ENCODE assay signal across 11 cellular contexts in genomic region chr14:99247091-99247729, GRCh38. TPM values are rescaled to one million over a fixed set of nuclear protein-coding genes. Genes with fewer than 3 reads are reported as not detected.
DNase-seq lines count a peak whose midpoint lies in the region; ATAC-seq, FAIRE-seq and TF ChIP-seq lines count a peak whose summit lies in the region.
"Had no signal": no experiment of that assay in that cellular context is flagged by ENCODE, and none has a peak within 500 bp of the region (broad histone marks: within the 10 kb centered on the region; RNA-seq: fewer than 3 reads in every experiment).

No MANE protein-coding gene starts in this region.

- no peak overlapping the region for H3K4ac ChIP-seq in mesenchymal stem cell (ENCODE audit: low read depth in 1 of 2, low read length in 2 of 2)

- no peak overlapping the region for H3K9ac ChIP-seq in mesenchymal stem cell (ENCODE audit: low read length)

- H3K9me3 Mint-ChIP-seq in activated T-cell treated with anti-CD3 and anti-CD28 coated beads, Interleukin-2, amount 50 U/mL, for 24 hours, result no peaks in the 10 kb centered on the region
- H3K9me3 Mint-ChIP-seq in activated naive CD8-positive, alpha-beta T cell treated with anti-CD3 and anti-CD28 coated beads for 36 hours, result no peaks in the 10 kb centered on the region
- no peaks in the 10 kb centered on the region for H3K9me3 Mint-ChIP-seq in immature natural killer cell

- H3K4me3 Mint-ChIP-seq in activated T-cell treated with anti-CD3 and anti-CD28 coated beads, Interleukin-2, amount 50 U/mL, for 24 hours, result peak overlapping the region; percentile 82
- H3K4me3 Mint-ChIP-seq in activated naive CD8-positive, alpha-beta T cell treated with anti-CD3 and anti-CD28 coated beads for 36 hours, result peak overlapping the region; percentile 86
- H3K4me3 Mint-ChIP-seq in immature natural killer cell, result peak overlapping the region; percentile 74 to 84 (median 79)

- H3K18ac ChIP-seq in mesenchymal stem cell (ENCODE audit: low read depth in 1 of 2, low read length in 2 of 2), result no peak overlapping the region

- H3K36me3 ChIP-seq in thoracic aorta (no peaks in the 10 kb centered on the region), mesenchymal stem cell (ENCODE audit: control insufficient read depth in 1 of 2, insufficient read depth in 2 of 2, low read depth in 1 of 2, low read length in 2 of 2) (no peaks in the 10 kb centered on the region)
- H3K36me3 ChIP-seq: gastroesophageal sphincter had no signal

- H2AK5ac ChIP-seq in mesenchymal stem cell (ENCODE audit: low read length, severe bottlenecking), result no peak overlapping the region

- H2BK15ac ChIP-seq in mesenchymal stem cell (ENCODE audit: low read depth, poor library complexity, severe bottlenecking), result no peak overlapping the region

- no peaks in the 10 kb centered on the region for H3K79me1 ChIP-seq in mesenchymal stem cell (replicated peaks; ENCODE audit: low read length, poor library complexity, severe bottlenecking)

- H3K36me3 Mint-ChIP-seq in activated T-cell treated with anti-CD3 and anti-CD28 coated beads, Interleukin-2, amount 50 U/mL, for 24 hours (ENCODE audit: low read depth), result peaks cover 74% of the 10 kb centered on the region
- H3K36me3 Mint-ChIP-seq in activated naive CD8-positive, alpha-beta T cell treated with anti-CD3 and anti-CD28 coated beads for 36 hours, result peaks cover 26% of the 10 kb centered on the region
- peaks cover 0 to 2% (median 0%) of the 10 kb centered on the region in 3 donors for H3K36me3 Mint-ChIP-seq in immature natural killer cell

- H2BK5ac ChIP-seq in mesenchymal stem cell (ENCODE audit: low read depth, low read length, poor library complexity, severe bottlenecking), result no peak overlapping the region

- no peak for TF ChIP-seq CTCF in thoracic aorta (IDR thresholded peaks at IDR 0.05)

- H3K23ac ChIP-seq in mesenchymal stem cell (ENCODE audit: low read length in 2 of 2), result no peak overlapping the region

- H3K9me3 ChIP-seq in thoracic aorta (no peaks in the 10 kb centered on the region), mesenchymal stem cell (ENCODE audit: control insufficient read depth, low read length) (no peaks in the 10 kb centered on the region)
- H3K9me3 ChIP-seq: gastroesophageal sphincter had no signal

- H3K4me1 ChIP-seq in thoracic aorta (ENCODE audit: control insufficient read depth in 1 of 2, low read depth in 2 of 2) (peaks cover 4 to 15% of the 10 kb centered on the region in 2 donors), mesenchymal stem cell (ENCODE audit: control insufficient read depth, insufficient read depth, low read depth, low read length) (peaks cover 3% of the 10 kb centered on the region)

- H2BK120ac ChIP-seq in mesenchymal stem cell (ENCODE audit: low read depth, low read length), result no peak overlapping the region

- no peak for ATAC-seq in thoracic aorta (ENCODE audit: insufficient number of reproducible peaks, low FRiP score, low read depth)
- ATAC-seq in HG02678 (IDR thresholded peaks at IDR 0.05; ENCODE audit: unreplicated experiment), result no peak
- ATAC-seq: gastroesophageal sphincter had no signal

- H3K27ac Mint-ChIP-seq in activated T-cell treated with anti-CD3 and anti-CD28 coated beads, Interleukin-2, amount 50 U/mL, for 24 hours, result peak overlapping the region; percentile 100
- peak overlapping the region; percentile 98 for H3K27ac Mint-ChIP-seq in activated naive CD8-positive, alpha-beta T cell treated with anti-CD3 and anti-CD28 coated beads for 36 hours
- peak overlapping the region; percentile 29 to 82 (median 64) for H3K27ac Mint-ChIP-seq in immature natural killer cell

- no peak overlapping the region for H2AFZ ChIP-seq in mesenchymal stem cell (ENCODE audit: low read depth, low read length)

- H4K8ac ChIP-seq in mesenchymal stem cell (ENCODE audit: low read length), result no peak overlapping the region

- H3K4me1 Mint-ChIP-seq in activated T-cell treated with anti-CD3 and anti-CD28 coated beads, Interleukin-2, amount 50 U/mL, for 24 hours (ENCODE audit: low read depth), result peaks cover 85% of the 10 kb centered on the region
- H3K4me1 Mint-ChIP-seq in activated naive CD8-positive, alpha-beta T cell treated with anti-CD3 and anti-CD28 coated beads for 36 hours, result peaks cover 78% of the 10 kb centered on the region
- peaks cover 82 to 85% of the 10 kb centered on the region in 2 donors for H3K4me1 Mint-ChIP-seq in immature natural killer cell

- H3K4me3 ChIP-seq in thoracic aorta, result peak overlapping the region; percentile 50
- no peak overlapping the region for H3K4me3 ChIP-seq in mesenchymal stem cell (ENCODE audit: insufficient read depth in 1 of 2, low read depth in 1 of 2, low read length in 2 of 2)

- no peak overlapping the region for H2BK12ac ChIP-seq in mesenchymal stem cell (ENCODE audit: low read length in 2 of 2)

- H3K27ac ChIP-seq in thoracic aorta (no peak overlapping the region), mesenchymal stem cell (ENCODE audit: low read length, poor library complexity, severe bottlenecking) (no peak overlapping the region)
- H3K27ac ChIP-seq: gastroesophageal sphincter had no signal

- no peak overlapping the region for H3K4me2 ChIP-seq in mesenchymal stem cell (ENCODE audit: low read length, poor library complexity, severe bottlenecking)

- no peak for FAIRE-seq in HTR-8/SVneo (lab: Jason Lieb, UNC)

- no peak overlapping the region for H3K14ac ChIP-seq in mesenchymal stem cell (ENCODE audit: low read length in 2 of 2)

- no peak overlapping the region for H4K91ac ChIP-seq in mesenchymal stem cell (ENCODE audit: low read length)

- no peaks in the 10 kb centered on the region for H3K27me3 Mint-ChIP-seq in activated T-cell treated with anti-CD3 and anti-CD28 coated beads, Interleukin-2, amount 50 U/mL, for 24 hours
- no peaks in the 10 kb centered on the region for H3K27me3 Mint-ChIP-seq in activated naive CD8-positive, alpha-beta T cell treated with anti-CD3 and anti-CD28 coated beads for 36 hours
- H3K27me3 Mint-ChIP-seq in immature natural killer cell (ENCODE audit: low read depth in 3 of 3), result peaks cover 0 to 3% (median 2%) of the 10 kb centered on the region in 3 donors

- H3K27me3 ChIP-seq in thoracic aorta (replicated peaks; ENCODE audit: insufficient read depth) (peaks cover 5% of the 10 kb centered on the region), mesenchymal stem cell (ENCODE audit: control insufficient read depth in 1 of 2, insufficient read depth in 1 of 2, low read length in 2 of 2) (peaks cover 47 to 49% of the 10 kb centered on the region in 2 experiments)

- WGBS in mesenchymal stem cell, result 32% methylated on average over 10 of the region's 10 CpGs

- DNase-seq in activated T-cell treated with anti-CD3 and anti-CD28 coated beads, Interleukin-2, amount 50 U/mL, for 24 hours, result no peak
- no peak for DNase-seq in activated T-cell treated with anti-CD3 and anti-CD28 coated beads for 4 hours
- no peak for DNase-seq in activated naive CD8-positive, alpha-beta T cell treated with anti-CD3 and anti-CD28 coated beads for 36 hours
- no peak for DNase-seq in immature natural killer cell
- DNase-seq in thoracic aorta (ENCODE audit: low spot score), result no peak
- DNase-seq in mesenchymal stem cell, result no peak
- no peak for DNase-seq in HTR-8/SVneo (ENCODE audit: insufficient read length, low spot score)
- DNase-seq: activated effector memory CD4-positive, alpha-beta T cell treated with Interleukin-2 at 50 U/mL for 16 hours; NCI-H2171 had no signal

RNA-seq across cellular contexts. Expression of gene BCL11B, which starts 24.8 kb away (rescaled TPM):
- total RNA-seq in activated naive CD8-positive, alpha-beta T cell treated with anti-CD3 and anti-CD28 coated beads for 36 hours, result 10 to 100 TPM; 38.9 to 40.3 TPM
- polyA plus RNA-seq in immature natural killer cell, result 1 to 10 TPM in 2 of 3 donors, under 1 TPM in 1; 0.75 to 3.1 (median 1.0) TPM
- total RNA-seq in thoracic aorta, result 1 to 10 TPM in 1 of 2 donors, under 1 TPM in 1; 0.92 to 6.2 TPM
- not detected for polyA plus RNA-seq in mesenchymal stem cell (2013, experiment 1 of 2)
- not detected for polyA plus RNA-seq in mesenchymal stem cell (2013, experiment 2 of 2)

Comparison
In these comparisons a context has a peak if more than half of its experiments do, and no peak if none do; other contexts are left out.
1. RNA of gene BCL11B, which starts 24.8 kb away (total RNA-seq): 38.9 to 40.3 TPM in activated naive CD8-positive, alpha-beta T cell treated with anti-CD3 and anti-CD28 coated beads for 36 hours; 0.92 to 6.2 TPM in thoracic aorta; every median in the first group is over 4 times any median in the second.
2. Peak in every context shown above with its lines, with median percentiles within 50 percentile points of each other: H3K27ac Mint-ChIP-seq and H3K4me3 Mint-ChIP-seq.